ENCODE assay signal across 30 cellular contexts in genomic region chr7:101604331-101604933, GRCh38. TPM values are rescaled to one million over a fixed set of nuclear protein-coding genes. Genes with fewer than 3 reads are reported as not detected.
"Had no signal": no experiment of that assay in that cellular context is flagged by ENCODE, and none has a peak within 500 bp of the region (broad histone marks: within the 10 kb centered on the region; RNA-seq: fewer than 3 reads in every experiment).

No MANE protein-coding gene starts in this region.

- FAIRE-seq: colon, keratinocyte had no signal

- H3K9me3 ChIP-seq: gastrocnemius medialis, prostate gland, right atrium auricular region, testis, tibial artery, upper lobe of left lung, uterus had no signal

- H3K36me3 Mint-ChIP-seq: memory B cell; natural killer cell treated with Interleukin-12 subunit alpha and Interleukin-12 subunit beta and Interleukin-15 and Interleukin-18, amount 100 ng/mL, for 72 hours; stimulated activated memory B cell treated with anti-CD40 and anti-IgM and Interleukin-4, amounts not matched to agents 10 μg/mL and 1 μg/mL and 100 μg/mL, for 72 hours had no signal

- DNase-seq: effector CD8-positive, alpha-beta T cell; endodermal cell; foreskin fibroblast; gastrocnemius medialis; head of caudate nucleus; stimulated activated CD4-positive, alpha-beta T cell treated with anti-CD3 and anti-CD28 coated beads, Interleukin-4, amount 100 ng/mL, for 4 hours; stimulated activated naive CD8-positive, alpha-beta T cell treated with anti-CD3 and anti-CD28 coated beads, Interleukin-15, Interleukin-2, amounts not matched to agents 100 U/mL and 50 U/mL, for 24 hours; substantia nigra; testis; tibial artery; upper lobe of left lung; uterus had no signal

- H3K4me1 ChIP-seq: right atrium auricular region, uterus had no signal

- H3K4me1 Mint-ChIP-seq: memory B cell, neural crest cell had no signal

- H3K4me3 Mint-ChIP-seq: dendritic cell treated with granulocyte-macrophage colony-stimulating factor and Interleukin-4, amounts not matched to agents 40 ng/mL and 50 ng/mL, for 4 days; endodermal cell; memory B cell; natural killer cell treated with Interleukin-12 subunit alpha and Interleukin-12 subunit beta and Interleukin-15 and Interleukin-18, amount 100 ng/mL, for 72 hours; neural crest cell; stimulated activated memory B cell treated with anti-CD40 and anti-IgM and Interleukin-4, amounts not matched to agents 10 μg/mL and 1 μg/mL and 100 μg/mL, for 72 hours had no signal

- H3K27ac Mint-ChIP-seq: dendritic cell treated with granulocyte-macrophage colony-stimulating factor and Interleukin-4, amounts not matched to agents 40 ng/mL and 50 ng/mL, for 4 days; memory B cell; natural killer cell treated with Interleukin-12 subunit alpha and Interleukin-12 subunit beta and Interleukin-15 and Interleukin-18, amount 100 ng/mL, for 72 hours; stimulated activated memory B cell treated with anti-CD40 and anti-IgM and Interleukin-4, amounts not matched to agents 10 μg/mL and 1 μg/mL and 100 μg/mL, for 72 hours had no signal

- ATAC-seq: esophagus mucosa; gastrocnemius medialis; left lobe of liver; natural killer cell treated with Interleukin-12 subunit alpha and Interleukin-12 subunit beta and Interleukin-15 and Interleukin-18, amount 100 ng/mL, for 72 hours; sciatic nerve; stimulated activated memory B cell treated with anti-CD40 and anti-IgM and Interleukin-4, amounts not matched to agents 10 μg/mL and 1 μg/mL and 100 μg/mL, for 72 hours; stimulated activated naive CD8-positive, alpha-beta T cell treated with anti-CD3 and anti-CD28 coated beads, Interleukin-15, Interleukin-2, amounts not matched to agents 100 U/mL and 50 U/mL, for 24 hours had no signal

- H3K4me3 ChIP-seq: gastrocnemius medialis, lung, prostate gland, right atrium auricular region, testis, tibial artery, upper lobe of left lung, uterus had no signal

- H3K27ac ChIP-seq: epithelial cell of prostate, gastrocnemius medialis, prostate gland, right atrium auricular region, testis, tibial artery, upper lobe of left lung, uterus had no signal

- H3K36me3 ChIP-seq: gastrocnemius medialis, prostate gland, right atrium auricular region, tibial artery, upper lobe of left lung, uterus had no signal

- H3K27me3 Mint-ChIP-seq: natural killer cell treated with Interleukin-12 subunit alpha and Interleukin-12 subunit beta and Interleukin-15 and Interleukin-18, amount 100 ng/mL, for 72 hours had no signal

- H3K9me3 Mint-ChIP-seq: dendritic cell treated with granulocyte-macrophage colony-stimulating factor and Interleukin-4, amounts not matched to agents 40 ng/mL and 50 ng/mL, for 4 days; endodermal cell; memory B cell; natural killer cell treated with Interleukin-12 subunit alpha and Interleukin-12 subunit beta and Interleukin-15 and Interleukin-18, amount 100 ng/mL, for 72 hours; neural crest cell; stimulated activated memory B cell treated with anti-CD40 and anti-IgM and Interleukin-4, amounts not matched to agents 10 μg/mL and 1 μg/mL and 100 μg/mL, for 72 hours had no signal

- H3K27me3 ChIP-seq: gastrocnemius medialis, right atrium auricular region, testis, tibial artery, upper lobe of left lung, uterus had no signal

RNA-seq across cellular contexts. Expression of gene MYL10, which starts 24.7 kb away (rescaled TPM):
- total RNA-seq: endodermal cell; esophagus mucosa; glomerular endothelial cell; left lobe of liver; liver; lung; mononuclear cell; natural killer cell treated with Interleukin-12 subunit alpha and Interleukin-12 subunit beta and Interleukin-15 and Interleukin-18, amount 100 ng/mL, for 72 hours; neural crest cell; osteocyte; prostate gland; right atrium auricular region; sciatic nerve; testis; upper lobe of left lung; uterus had no signal
- polyA plus RNA-seq: keratinocyte, liver, lung had no signal
